ENCODE assay signal across 1 cellular context in the genomic region with DNA sequence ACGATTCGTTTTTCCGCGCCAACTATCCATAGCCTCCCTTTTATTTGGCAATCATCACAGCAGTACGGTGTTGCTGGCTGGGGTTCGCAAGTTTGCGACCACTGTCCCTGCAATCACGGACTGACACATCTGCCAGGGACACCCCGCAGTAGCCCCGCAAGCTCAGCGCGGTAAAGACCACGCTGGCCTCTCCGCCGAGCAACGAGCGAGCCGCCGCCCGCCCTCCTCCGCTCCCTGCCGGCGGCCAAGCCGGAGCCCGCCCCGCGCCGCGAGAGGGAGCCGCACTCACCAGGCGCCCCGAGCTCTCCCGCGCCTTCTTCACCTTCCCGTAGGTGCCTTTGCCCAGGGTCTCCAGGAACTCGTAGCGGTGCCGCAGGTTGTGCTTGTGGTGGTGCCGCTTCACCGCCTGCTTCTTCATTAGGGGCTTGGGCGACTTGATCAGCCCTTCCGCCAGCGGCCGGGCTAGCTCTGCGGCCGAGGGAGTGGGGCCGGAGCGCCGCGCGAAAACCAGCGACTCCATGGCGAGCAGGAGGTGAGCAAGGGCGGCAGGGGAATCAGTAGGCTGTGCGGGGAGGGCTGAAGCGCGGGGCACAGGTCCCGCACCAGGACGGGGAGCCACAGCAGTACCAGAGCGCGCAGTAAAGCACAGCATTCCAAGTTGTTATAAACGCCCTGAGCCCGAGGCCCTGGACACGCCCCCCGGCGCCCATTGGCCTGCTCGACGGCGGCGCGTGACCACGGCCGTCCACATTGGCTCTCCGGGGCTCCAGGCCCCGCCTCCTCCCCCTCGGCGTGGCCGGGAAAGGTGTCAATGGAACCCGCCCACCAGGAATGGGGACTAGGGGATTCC.
A peak's percentile ranks its signal among the peaks of the same experiment; 100 is the strongest.
TF ChIP-seq lines count a peak whose summit lies in the region.

A gene (minus strand): TSS at position 637 of the 850 bp plus-strand sequence. CDS start 117 bp downstream, at position 520.

TF ChIP-seq in H1, 55 proteins besides CTCF, POLR2A, EP300 and RAD21 (continued from another document):
- TF ChIP-seq, protein P1, sequence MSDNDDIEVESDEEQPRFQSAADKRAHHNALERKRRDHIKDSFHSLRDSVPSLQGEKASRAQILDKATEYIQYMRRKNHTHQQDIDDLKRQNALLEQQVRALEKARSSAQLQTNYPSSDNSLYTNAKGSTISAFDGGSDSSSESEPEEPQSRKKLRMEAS (IDR thresholded peaks at IDR 0.05), result peak; percentile 82
- TF ChIP-seq SP4 (IDR thresholded peaks at IDR 0.05; ENCODE audit: low read length), result peak; percentile 92
- TF ChIP-seq, protein P2, sequence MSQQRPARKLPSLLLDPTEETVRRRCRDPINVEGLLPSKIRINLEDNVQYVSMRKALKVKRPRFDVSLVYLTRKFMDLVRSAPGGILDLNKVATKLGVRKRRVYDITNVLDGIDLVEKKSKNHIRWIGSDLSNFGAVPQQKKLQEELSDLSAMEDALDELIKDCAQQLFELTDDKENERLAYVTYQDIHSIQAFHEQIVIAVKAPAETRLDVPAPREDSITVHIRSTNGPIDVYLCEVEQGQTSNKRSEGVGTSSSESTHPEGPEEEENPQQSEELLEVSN (IDR thresholded peaks at IDR 0.05), result peak; percentile 89
- peak; percentile 82 for TF ChIP-seq ASH2L (IDR thresholded peaks at IDR 0.05; ENCODE audit: low read length)
- no peak for TF ChIP-seq YY1 (IDR thresholded peaks at IDR 0.05; ENCODE audit: low read depth, low read length)
- TF ChIP-seq SP1 (IDR thresholded peaks at IDR 0.05; ENCODE audit: low read depth, low read length), result peak; percentile 91
- TF ChIP-seq TEAD4 (IDR thresholded peaks at IDR 0.05; ENCODE audit: low read depth, low read length), result no peak
- 0 out of 2 replicates have a peak, but pooled peaks have one; percentile 15 for TF ChIP-seq TCF12 (IDR thresholded peaks at IDR 0.05; ENCODE audit: low read depth, low read length)
- 0 out of 2 replicates have a peak, but pooled peaks have one; percentile 39 for TF ChIP-seq CREB1 (IDR thresholded peaks at IDR 0.05)
- peak; percentile 79 for TF ChIP-seq PHF8 (conservative IDR thresholded peaks at IDR 0.05; ENCODE audit: low read depth, low read length)
- peak in 1 of 2 experiments; percentile 39; a peak in 1 of 4 replicates for TF ChIP-seq HDAC2 (IDR thresholded peaks at IDR 0.05; ENCODE audit: borderline replicate concordance in 1 of 2, low read depth in 2 of 2, low read length in 2 of 2)
- TF ChIP-seq SAP30 (IDR thresholded peaks at IDR 0.05; ENCODE audit: insufficient read depth, insufficient replicate concordance, low read length), result peak; percentile 68
- no peak for TF ChIP-seq GTF2F1 (IDR thresholded peaks at IDR 0.05; ENCODE audit: borderline replicate concordance, low read depth, low read length)
- peak; percentile 67; the same call in 1 of the 2 replicates for TF ChIP-seq RBBP5 (IDR thresholded peaks at IDR 0.05; ENCODE audit: borderline replicate concordance, low read depth, low read length)
- TF ChIP-seq ZNF274 (IDR thresholded peaks at IDR 0.05; ENCODE audit: borderline replicate concordance, extremely low read depth, low read length), result no peak
- TF ChIP-seq CHD2 (IDR thresholded peaks at IDR 0.05; ENCODE audit: low read length), result 0 out of 2 replicates have a peak, but pooled peaks have one; percentile 40
- TF ChIP-seq, protein P3, sequence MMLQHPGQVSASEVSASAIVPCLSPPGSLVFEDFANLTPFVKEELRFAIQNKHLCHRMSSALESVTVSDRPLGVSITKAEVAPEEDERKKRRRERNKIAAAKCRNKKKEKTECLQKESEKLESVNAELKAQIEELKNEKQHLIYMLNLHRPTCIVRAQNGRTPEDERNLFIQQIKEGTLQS (IDR thresholded peaks at IDR 0.05; ENCODE audit: insufficient read depth, low read depth, low read length), result peak; percentile 64; the same call in 1 of the 2 replicates
- peak; percentile 73 for TF ChIP-seq TAF7 (optimal IDR thresholded peaks at IDR 0.05; ENCODE audit: borderline replicate concordance, low read depth, low read length)
- TF ChIP-seq, protein P4, sequence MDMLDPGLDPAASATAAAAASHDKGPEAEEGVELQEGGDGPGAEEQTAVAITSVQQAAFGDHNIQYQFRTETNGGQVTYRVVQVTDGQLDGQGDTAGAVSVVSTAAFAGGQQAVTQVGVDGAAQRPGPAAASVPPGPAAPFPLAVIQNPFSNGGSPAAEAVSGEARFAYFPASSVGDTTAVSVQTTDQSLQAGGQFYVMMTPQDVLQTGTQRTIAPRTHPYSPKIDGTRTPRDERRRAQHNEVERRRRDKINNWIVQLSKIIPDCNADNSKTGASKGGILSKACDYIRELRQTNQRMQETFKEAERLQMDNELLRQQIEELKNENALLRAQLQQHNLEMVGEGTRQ (IDR thresholded peaks at IDR 0.05; ENCODE audit: low read length), result peak; percentile 89
- peak in 1 of 2 experiments; percentile 53; a peak in 2 of 4 replicates for TF ChIP-seq SIN3A (conservative IDR thresholded peaks at IDR 0.05 in 1 of 2, IDR thresholded peaks at IDR 0.05 in 1 of 2; ENCODE audit: low read depth in 1 of 2, low read length in 2 of 2)
- TF ChIP-seq SRF (IDR thresholded peaks at IDR 0.05; ENCODE audit: low read depth, low read length), result no peak
- TF ChIP-seq KDM4A (IDR thresholded peaks at IDR 0.05; ENCODE audit: low read depth, low read length, severe bottlenecking), result peak; percentile 63
- TF ChIP-seq POLR2AphosphoS5 (IDR thresholded peaks at IDR 0.05; ENCODE audit: low read depth, low read length), result peak; percentile 96
- no peak for TF ChIP-seq SIX5 (IDR thresholded peaks at IDR 0.05; ENCODE audit: low read depth, low read length)
- TF ChIP-seq TBP (IDR thresholded peaks at IDR 0.05; ENCODE audit: low read depth, low read length), result peak; percentile 92
- TF ChIP-seq MAFK (IDR thresholded peaks at IDR 0.05; ENCODE audit: low read depth, low read length), result no peak
